ENCODE assay signal across 8 cellular contexts in the genomic region with DNA sequence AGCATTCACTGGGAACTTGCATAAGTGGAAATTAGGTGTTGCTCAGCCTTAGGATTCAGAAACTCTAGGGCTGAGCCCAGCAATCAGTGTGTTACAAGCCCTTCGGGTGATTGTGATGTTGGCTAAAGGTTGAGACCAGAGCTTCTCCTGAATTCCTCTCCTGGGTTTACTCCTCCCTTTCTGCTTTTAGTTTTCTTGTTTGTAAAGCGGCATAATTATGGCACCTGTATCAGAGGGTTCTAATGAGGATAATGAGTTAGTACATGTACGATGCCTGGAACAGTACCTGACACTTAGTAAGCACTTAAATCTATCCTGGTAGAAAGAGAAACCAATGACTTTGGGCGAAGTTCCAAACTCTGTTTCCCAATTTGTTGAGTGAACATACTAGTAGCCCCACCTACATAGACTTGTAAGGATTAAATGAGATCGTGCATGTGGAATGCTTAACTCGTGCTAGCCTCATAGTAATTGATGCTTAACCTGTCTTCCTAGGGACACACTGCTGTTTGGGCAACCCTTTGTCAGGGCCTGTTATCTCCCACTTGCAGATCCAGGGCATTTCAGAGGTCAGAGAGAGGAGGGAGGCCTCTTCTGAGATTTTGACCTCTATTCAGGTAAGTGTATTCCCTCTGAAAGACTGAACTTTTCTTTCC. TPM values are rescaled to one million over a fixed set of nuclear protein-coding genes. Genes with fewer than 3 reads are reported as not detected.
A peak's percentile ranks its signal among the peaks of the same experiment; 100 is the strongest.
DNase-seq lines count a peak whose midpoint lies in the region; ATAC-seq and TF ChIP-seq lines count a peak whose summit lies in the region.

No MANE protein-coding gene starts in this region.

- no peaks in the 10 kb centered on the region for H3K27me3 ChIP-seq in thyroid gland

- H3K4me3 Mint-ChIP-seq in activated T-cell treated with anti-CD3 and anti-CD28 coated beads, Interleukin-2, amount 50 U/mL, for 24 hours, result peak overlapping the region; percentile 100
- peak overlapping the region; percentile 73 to 82 for H3K4me3 Mint-ChIP-seq in activated T-cell treated with anti-CD3 and anti-CD28 coated beads, Interleukin-2, amount 50 U/mL, for 72 hours
- H3K4me3 Mint-ChIP-seq in immature natural killer cell, result peak overlapping the region; percentile 72 to 85 (median 79)

- peaks cover 13 to 25% of the 10 kb centered on the region in 2 donors for H3K4me1 ChIP-seq in thyroid gland

- WGBS in thyroid gland, 2 donors, result 95 to 96% methylated on average over 6 of the region's 6 CpGs

- no peak for ATAC-seq in activated T-cell treated with anti-CD3 and anti-CD28 coated beads, Interleukin-2, amount 50 U/mL, for 72 hours (replicated peaks in 1 of 2)
- ATAC-seq in GM18907 (IDR thresholded peaks at IDR 0.05; ENCODE audit: unreplicated experiment), result no peak
- no peak for ATAC-seq in GM19351 (IDR thresholded peaks at IDR 0.05; ENCODE audit: unreplicated experiment)

- TF ChIP-seq POLR2A in thyroid gland (IDR thresholded peaks at IDR 0.05), result no peak

- H3K4me3 ChIP-seq in thyroid gland (replicated peaks in 1 of 3), result no peak overlapping the region

- H3K36me3 Mint-ChIP-seq in activated T-cell treated with anti-CD3 and anti-CD28 coated beads, Interleukin-2, amount 50 U/mL, for 24 hours (ENCODE audit: low read depth), result peaks cover 31% of the 10 kb centered on the region
- H3K36me3 Mint-ChIP-seq in activated T-cell treated with anti-CD3 and anti-CD28 coated beads, Interleukin-2, amount 50 U/mL, for 72 hours (ENCODE audit: insufficient read depth in 2 of 2), result peaks cover 16 to 29% of the 10 kb centered on the region in 2 donors
- peaks cover 0 to 5% (median 4%) of the 10 kb centered on the region in 3 donors for H3K36me3 Mint-ChIP-seq in immature natural killer cell

- TF ChIP-seq CTCF in thyroid gland (IDR thresholded peaks at IDR 0.05), result no peak

- DNase-seq in activated T-cell treated with anti-CD3 and anti-CD28 coated beads, Interleukin-2, amount 50 U/mL, for 24 hours, result no peak
- DNase-seq in activated T-cell treated with anti-CD3 and anti-CD28 coated beads for 4 hours (no peak), immature natural killer cell (no peak), thyroid gland (no peak), GM19240 (ENCODE audit: insufficient read length, low spot score) (no peak)
- no peak for DNase-seq in activated T-cell treated with anti-CD3 and anti-CD28 coated beads, Interleukin-2, amount 50 U/mL, for 72 hours

- peaks cover 43% of the 10 kb centered on the region for H3K4me1 Mint-ChIP-seq in activated T-cell treated with anti-CD3 and anti-CD28 coated beads, Interleukin-2, amount 50 U/mL, for 24 hours (ENCODE audit: low read depth)
- H3K4me1 Mint-ChIP-seq in activated T-cell treated with anti-CD3 and anti-CD28 coated beads, Interleukin-2, amount 50 U/mL, for 72 hours (ENCODE audit: low read depth), result peaks cover 44% of the 10 kb centered on the region
- peaks cover 42 to 50% of the 10 kb centered on the region in 2 donors for H3K4me1 Mint-ChIP-seq in immature natural killer cell

- peak overlapping the region; percentile 78 to 98 (median 98) for H3K27ac ChIP-seq in thyroid gland

- intact Hi-C loops in thyroid gland (cut with DNase I), result no loop called here

- H3K9me3 Mint-ChIP-seq in activated T-cell treated with anti-CD3 and anti-CD28 coated beads, Interleukin-2, amount 50 U/mL, for 24 hours, result peaks cover 3% of the 10 kb centered on the region
- no peaks in the 10 kb centered on the region for H3K9me3 Mint-ChIP-seq in activated T-cell treated with anti-CD3 and anti-CD28 coated beads, Interleukin-2, amount 50 U/mL, for 72 hours
- H3K9me3 Mint-ChIP-seq in immature natural killer cell, result no peaks in the 10 kb centered on the region

- H3K27me3 Mint-ChIP-seq in activated T-cell treated with anti-CD3 and anti-CD28 coated beads, Interleukin-2, amount 50 U/mL, for 24 hours, result no peaks in the 10 kb centered on the region
- no peaks in the 10 kb centered on the region for H3K27me3 Mint-ChIP-seq in activated T-cell treated with anti-CD3 and anti-CD28 coated beads, Interleukin-2, amount 50 U/mL, for 72 hours (ENCODE audit: low read depth)
- peaks cover 7 to 11% (median 10%) of the 10 kb centered on the region in 3 donors for H3K27me3 Mint-ChIP-seq in immature natural killer cell (ENCODE audit: low read depth in 3 of 3)

- peak overlapping the region; percentile 93 for H3K27ac Mint-ChIP-seq in activated T-cell treated with anti-CD3 and anti-CD28 coated beads, Interleukin-2, amount 50 U/mL, for 24 hours
- H3K27ac Mint-ChIP-seq in activated T-cell treated with anti-CD3 and anti-CD28 coated beads, Interleukin-2, amount 50 U/mL, for 72 hours, result peak overlapping the region; percentile 89
- H3K27ac Mint-ChIP-seq in immature natural killer cell, result peak overlapping the region; percentile 87 to 96 (median 92)

- no peaks in the 10 kb centered on the region for H3K9me3 ChIP-seq in thyroid gland

- no peaks in the 10 kb centered on the region for H3K36me3 ChIP-seq in thyroid gland

RNA-seq across cellular contexts. Expression of gene EZR, which starts 0.9 kb away (rescaled TPM):
- total RNA-seq in activated T-cell treated with anti-CD3 and anti-CD28 coated beads, Interleukin-2, amount 50 U/mL, for 72 hours, result 100 to 1,000 TPM; 167 to 177 TPM
- polyA plus RNA-seq in immature natural killer cell, result 100 to 1,000 TPM; 129 to 153 (median 139) TPM
- 100 to 1,000 TPM; 221 to 412 (median 339) TPM for total RNA-seq in thyroid gland
